19 cellular contexts compared by ENCODE assay signal in genomic region chr14:58647777-58648176, GRCh38. TPM values are rescaled to one million over a fixed set of nuclear protein-coding genes. Genes with fewer than 3 reads are reported as not detected.
DNase-seq lines count a peak whose midpoint lies in the region; ATAC-seq, FAIRE-seq and TF ChIP-seq lines count a peak whose summit lies in the region.
"Had no signal": no experiment of that assay in that cellular context is flagged by ENCODE, and none has a peak within 500 bp of the region (broad histone marks: within the 10 kb centered on the region; RNA-seq: fewer than 3 reads in every experiment).

No MANE protein-coding gene starts in this region.

- no peak for TF ChIP-seq CTCF in esophagus muscularis mucosa (IDR thresholded peaks at IDR 0.05)

- peak; percentile 79 for FAIRE-seq in urothelium cell line (lab: Jason Lieb, UNC)
- FAIRE-seq: A549, GM12878, H1 had no signal

- intact Hi-C loops in esophagus muscularis mucosa (cut with DNase I): no loop called here

- WGBS in esophagus muscularis mucosa: 95% methylated on average over 4 of the region's 4 CpGs

- TF ChIP-seq POLR2A in esophagus muscularis mucosa (IDR thresholded peaks at IDR 0.05; ENCODE audit: low read depth): no peak

- H3K4me3 ChIP-seq in esophagus muscularis mucosa: no peak overlapping the region
- H3K4me3 ChIP-seq: A549, GM12878 had no signal

- H3K4me1 ChIP-seq in esophagus muscularis mucosa: no peaks in the 10 kb centered on the region
- H3K4me1 ChIP-seq: A549 had no signal

- DNase-seq in NCI-H82 (lab: John Stamatoyannopoulos, UW): peak; percentile 45
- DNase-seq in NCI-H82 treated with DMSO at 0.1 percent for 48 hours (lab: John Stamatoyannopoulos, UW; ENCODE audit: unreplicated experiment): no peak
- DNase-seq in cerebellar cortex (ENCODE audit: low spot score): peak; percentile 73
- DNase-seq in esophagus muscularis mucosa (ENCODE audit: extremely low spot score): peak; percentile 24
- DNase-seq in urothelium cell line (ENCODE audit: low spot score): no peak
- DNase-seq: AML-193; Calu3; CD4-positive, alpha-beta T cell; DMS79 treated with DMSO at 0.1 percent for 48 hours; H9; IMR-90 had no signal

- peaks cover 0 to 27% (median 16%) of the 10 kb centered on the region in 4 donors for H3K36me3 ChIP-seq in esophagus muscularis mucosa

- H3K27ac ChIP-seq in esophagus muscularis mucosa (replicated peaks in 1 of 4): no peak overlapping the region
- H3K27ac ChIP-seq: 22Rv1, A549, C4-2B had no signal

- no peak for TF ChIP-seq EP300 in esophagus muscularis mucosa (IDR thresholded peaks at IDR 0.05)

- H3K27me3 ChIP-seq in esophagus muscularis mucosa: no peaks in the 10 kb centered on the region

- no peaks in the 10 kb centered on the region for H3K9me3 ChIP-seq in esophagus muscularis mucosa
- H3K9me3 ChIP-seq: A549 had no signal

- ATAC-seq in GM19452 (IDR thresholded peaks at IDR 0.05; ENCODE audit: unreplicated experiment): no peak
- ATAC-seq in HG02798 (IDR thresholded peaks at IDR 0.05; ENCODE audit: poor library complexity, unreplicated experiment): no peak
- ATAC-seq: A549, GM12878 had no signal

RNA-seq across cellular contexts. Expression of gene DACT1, which starts 10.0 kb away (rescaled TPM):
- total RNA-seq in esophagus muscularis mucosa: 10 to 100 TPM in 2 of 4 donors, 1 to 10 TPM in 2; 5.0 to 22.7 (median 8.6) TPM
- total RNA-seq: Calu3, HT-29 had no signal

Comparison
In these comparisons a context has a peak if more than half of its experiments do, and no peak if none do; other contexts are left out.
1. DNase-seq: peak in NCI-H82 (single experiment), cerebellar cortex (single experiment) and esophagus muscularis mucosa (single experiment); none in NCI-H82 treated with DMSO at 0.1 percent for 48 hours (single experiment) and urothelium cell line (single experiment).